8 cellular contexts compared by ENCODE assay signal in genomic region chr14:22319526-22320352, GRCh38.
DNase-seq lines count a peak whose midpoint lies in the region; ATAC-seq and TF ChIP-seq lines count a peak whose summit lies in the region.

No MANE protein-coding gene starts in this region.

- TF ChIP-seq CTCF in gastroesophageal sphincter (IDR thresholded peaks at IDR 0.05) (peak; percentile 63 to 79 (median 68)), parathyroid adenoma (IDR thresholded peaks at IDR 0.05) (peak; percentile 69)

- no peaks in the 10 kb centered on the region for H3K4me1 Mint-ChIP-seq in activated T-helper 17 cell treated with anti-CD3 and anti-CD28 coated beads, Interleukin-2, amount 50 U/mL, for 72 hours

- no peak overlapping the region for H3K9ac ChIP-seq in parathyroid adenoma

- H3K36me3 ChIP-seq in gastroesophageal sphincter = no peaks in the 10 kb centered on the region
- no peaks in the 10 kb centered on the region for H3K36me3 ChIP-seq in parathyroid adenoma (ENCODE audit: control insufficient read depth, insufficient read depth, low read length)

- ATAC-seq in GM18868 (IDR thresholded peaks at IDR 0.05; ENCODE audit: unreplicated experiment) (peak; percentile 75), gastroesophageal sphincter (no peak), HG03571 (IDR thresholded peaks at IDR 0.05; ENCODE audit: unreplicated experiment) (no peak)
- ATAC-seq in activated T-helper 17 cell treated with anti-CD3 and anti-CD28 coated beads, Interleukin-2, amount 50 U/mL, for 72 hours (replicated peaks) = no peak

- H3K4me3 Mint-ChIP-seq in activated T-helper 17 cell treated with anti-CD3 and anti-CD28 coated beads, Interleukin-2, amount 50 U/mL, for 72 hours = peak overlapping the region; percentile 46

- no peaks in the 10 kb centered on the region for H3K9me3 ChIP-seq in gastroesophageal sphincter
- no peaks in the 10 kb centered on the region for H3K9me3 ChIP-seq in parathyroid adenoma (ENCODE audit: control insufficient read depth, low read length)

- H2AFZ ChIP-seq in parathyroid adenoma = no peak overlapping the region

- no peaks in the 10 kb centered on the region for H3K79me2 ChIP-seq in parathyroid adenoma

- H3K36me3 Mint-ChIP-seq in activated T-helper 17 cell treated with anti-CD3 and anti-CD28 coated beads, Interleukin-2, amount 50 U/mL, for 72 hours (ENCODE audit: low read depth) = no peaks in the 10 kb centered on the region

- H3K27ac Mint-ChIP-seq in activated T-helper 17 cell treated with anti-CD3 and anti-CD28 coated beads, Interleukin-2, amount 50 U/mL, for 72 hours = no peak overlapping the region

- DNase-seq in COLO668 (lab: John Stamatoyannopoulos, UW; ENCODE audit: unreplicated experiment) (peak; percentile 64), NCI-H2171 treated with DMSO at 0.1 percent for 48 hours (lab: John Stamatoyannopoulos, UW) (peak; percentile 83), NCI-H128 (lab: John Stamatoyannopoulos, UW; ENCODE audit: unreplicated experiment) (no peak)

- H3K4me2 ChIP-seq in parathyroid adenoma (ENCODE audit: low read length) = no peak overlapping the region

- peaks cover 19% of the 10 kb centered on the region for H3K27me3 ChIP-seq in gastroesophageal sphincter
- H3K27me3 ChIP-seq in parathyroid adenoma (ENCODE audit: control insufficient read depth, insufficient read depth, low read length) = no peaks in the 10 kb centered on the region

- H3K4me3 ChIP-seq in gastroesophageal sphincter (no peak overlapping the region), parathyroid adenoma (ENCODE audit: low read depth, low read length) (no peak overlapping the region)

- TF ChIP-seq EP300 in gastroesophageal sphincter (IDR thresholded peaks at IDR 0.05) = no peak

- H3K27ac ChIP-seq in gastroesophageal sphincter (no peak overlapping the region), parathyroid adenoma (no peak overlapping the region)

- no peaks in the 10 kb centered on the region for H3K9me3 Mint-ChIP-seq in activated T-helper 17 cell treated with anti-CD3 and anti-CD28 coated beads, Interleukin-2, amount 50 U/mL, for 72 hours

- H3K4me1 ChIP-seq in gastroesophageal sphincter = no peaks in the 10 kb centered on the region
- H3K4me1 ChIP-seq in parathyroid adenoma = no peaks in the 10 kb centered on the region

- 0 to 25% methylated on average over 2 to 4 of the region's 4 CpGs for WGBS in gastroesophageal sphincter (ENCODE audit: low coverage in 1 of 2), 2 donors

- no peak for TF ChIP-seq POLR2A in gastroesophageal sphincter (IDR thresholded peaks at IDR 0.05)

- H3K27me3 Mint-ChIP-seq in activated T-helper 17 cell treated with anti-CD3 and anti-CD28 coated beads, Interleukin-2, amount 50 U/mL, for 72 hours = no peaks in the 10 kb centered on the region
